In the genomic region with DNA sequence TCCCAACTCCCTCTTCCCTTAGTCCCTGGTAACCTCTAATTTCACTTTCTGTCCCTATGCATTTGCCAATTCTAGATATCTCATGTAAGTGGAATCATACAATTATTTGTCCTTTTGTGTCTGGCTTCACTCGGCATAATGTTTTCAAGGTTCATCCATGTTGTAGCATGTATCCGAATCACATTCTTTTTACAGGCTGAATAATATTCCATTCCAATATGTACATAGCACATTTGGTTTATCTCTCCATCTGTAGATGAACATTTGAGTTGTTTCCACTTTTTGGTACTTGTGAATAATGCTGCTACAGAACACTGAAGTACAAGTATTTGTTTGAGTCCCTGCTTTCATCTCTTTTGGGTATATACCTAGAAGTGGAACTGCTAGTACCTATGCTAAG, we compare ENCODE assay signal across 14 cellular contexts. TPM values are rescaled to one million over a fixed set of nuclear protein-coding genes. Genes with fewer than 3 reads are reported as not detected.
DNase-seq lines count a peak whose midpoint lies in the region; ATAC-seq, FAIRE-seq and TF ChIP-seq lines count a peak whose summit lies in the region.
"Had no signal": no experiment of that assay in that cellular context is flagged by ENCODE, and none has a peak within 500 bp of the region (broad histone marks: within the 10 kb centered on the region; RNA-seq: fewer than 3 reads in every experiment).

No MANE protein-coding gene starts in this region.

- no peak overlapping the region for H3K27ac ChIP-seq in CD4-positive, alpha-beta T cell (ENCODE audit: low read depth, low read length)
- H3K27ac ChIP-seq in HCT116 (ENCODE audit: low read depth, low read length) = no peak overlapping the region
- no peak overlapping the region for H3K27ac ChIP-seq in astrocyte (ENCODE audit: low read depth, low read length)
- H3K27ac ChIP-seq in RWPE1 = no peak overlapping the region

- H3K9me2 ChIP-seq in HCT116 (ENCODE audit: insufficient read depth) = no peaks in the 10 kb centered on the region

- peak overlapping the region; percentile 92 for H3K27ac Mint-ChIP-seq in CD4-positive, alpha-beta T cell
- H3K27ac Mint-ChIP-seq in astrocyte (ENCODE audit: unreplicated experiment) = no peak overlapping the region

- FAIRE-seq in astrocyte (lab: Jason Lieb, UNC) = no peak
- FAIRE-seq: H1, RCC 7860 had no signal

- RAD21 ChIA-PET in HCT116 (lab: Charles Lee; ENCODE audit: low non-redundant PET in 1 of 2, low total read pairs in 2 of 2, uncharacterized antibody in 2 of 2, unreplicated experiment in 2 of 2) = no interaction called here

- H3K27me3 Mint-ChIP-seq in CD4-positive, alpha-beta T cell = no peaks in the 10 kb centered on the region
- no peaks in the 10 kb centered on the region for H3K27me3 Mint-ChIP-seq in astrocyte (ENCODE audit: low read depth, unreplicated experiment)

- no peak overlapping the region for H3K9ac ChIP-seq in HCT116 (ENCODE audit: low read length)
- H3K9ac ChIP-seq in astrocyte (ENCODE audit: low read length) = no peak overlapping the region

- no peak for TF ChIP-seq CTCF in CD4-positive, alpha-beta T cell (IDR thresholded peaks at IDR 0.05)
- no peak for TF ChIP-seq CTCF in HCT116 (IDR thresholded peaks at IDR 0.05 in 2 of 3, conservative IDR thresholded peaks at IDR 0.05 in 1 of 3; ENCODE audit: borderline replicate concordance in 1 of 3, insufficient read depth in 1 of 3, low read depth in 2 of 3, low read length in 2 of 3)
- TF ChIP-seq CTCF in astrocyte (IDR thresholded peaks at IDR 0.05; ENCODE audit: insufficient read depth, low read depth, low read length) = no peak
- TF ChIP-seq CTCF in RWPE1 (conservative IDR thresholded peaks at IDR 0.05; ENCODE audit: low read depth) = no peak

- POLR2A ChIA-PET in CD4-positive, alpha-beta T cell (lab: Charles Lee) = interaction anchor here (1.5 kb wide), 1 partner anchor 9 kb away, joined by 8 read pairs; no protein-coding TSS in a partner anchor
- POLR2A ChIA-PET in HCT116 (lab: Charles Lee) (no interaction called here), RWPE1 (lab: Yijun Ruan, JAX; ENCODE audit: low non-redundant PET) (no interaction called here)

- H3K27me3 ChIP-seq in CD4-positive, alpha-beta T cell (ENCODE audit: control insufficient read depth, insufficient read depth, low read length) = no peaks in the 10 kb centered on the region
- H3K27me3 ChIP-seq in HCT116 (ENCODE audit: insufficient read depth, low read length) = no peaks in the 10 kb centered on the region
- no peaks in the 10 kb centered on the region for H3K27me3 ChIP-seq in astrocyte (ENCODE audit: insufficient read depth, low read length)
- no peaks in the 10 kb centered on the region for H3K27me3 ChIP-seq in neuron (ENCODE audit: insufficient read depth, low read length)

- H3K4me1 Mint-ChIP-seq in CD4-positive, alpha-beta T cell (ENCODE audit: low read depth) = peaks cover 52% of the 10 kb centered on the region
- H3K4me1 Mint-ChIP-seq in astrocyte (ENCODE audit: low read depth, unreplicated experiment) = peaks cover 10% of the 10 kb centered on the region

- peaks cover 21% of the 10 kb centered on the region for H3K36me3 Mint-ChIP-seq in CD4-positive, alpha-beta T cell (ENCODE audit: low read depth)
- peaks cover 2% of the 10 kb centered on the region for H3K36me3 Mint-ChIP-seq in astrocyte (ENCODE audit: low read depth, unreplicated experiment)

- BruUV-seq in HCT116 (replicated peaks; lab: Mats Ljungman, UMichigan) = no TSS peak

- peaks cover 30% of the 10 kb centered on the region for H3K79me2 ChIP-seq in HCT116 (ENCODE audit: insufficient read depth, low read length)
- H3K79me2 ChIP-seq in astrocyte (ENCODE audit: insufficient read depth, low read length) = peaks cover 30% of the 10 kb centered on the region

- H3K4me2 ChIP-seq in HCT116 (ENCODE audit: low read length) (peak overlapping the region; percentile 92; the same call in 1 of the 2 replicates), astrocyte (ENCODE audit: low read length) (no peak overlapping the region)

- intact Hi-C loops in CD4-positive, alpha-beta T cell (cut with DNase I, micrococcal nuclease) = loop anchor here in 1 of 2 experiments (5.0 to 10.0 kb wide), 4 partner anchors 869 to 1538 kb away; a partner anchor contains a TSS
- intact Hi-C loops in HCT116 (cut with micrococcal nuclease) = no loop called here

- no peak for DNase-seq in CD4-positive, alpha-beta T cell
- DNase-seq in HCT116 (ENCODE audit: low read depth, low spot score) (no peak), astrocyte (ENCODE audit: low read depth) (no peak), DMS 273 treated with DMSO at 0.1 percent for 48 hours (lab: John Stamatoyannopoulos, UW) (no peak), HK-2 (ENCODE audit: unreplicated experiment) (no peak), RWPE1 (ENCODE audit: low spot score) (no peak)
- DNase-seq: COR-L47; mucosa of descending colon; NCI-H2107; stimulated activated CD4-positive, alpha-beta T cell treated with anti-CD3 and anti-CD28 coated beads, Interleukin-12 subunit alpha, Interleukin-12 subunit beta, amount 100 ng/mL, for 4 hours had no signal

- no peaks in the 10 kb centered on the region for H3K9me3 Mint-ChIP-seq in CD4-positive, alpha-beta T cell
- H3K9me3 Mint-ChIP-seq in astrocyte (ENCODE audit: unreplicated experiment) = no peaks in the 10 kb centered on the region

- H3K4me1 ChIP-seq in HCT116 (ENCODE audit: control insufficient read depth in 1 of 2, insufficient read depth in 2 of 2, low read length in 2 of 2) (peaks cover 12 to 15% of the 10 kb centered on the region in 2 experiments), astrocyte (ENCODE audit: insufficient read depth, low read length) (peaks cover 17% of the 10 kb centered on the region), neuron (ENCODE audit: insufficient read depth, low read length) (peaks cover 13% of the 10 kb centered on the region)

- H3K9me3 ChIP-seq in CD4-positive, alpha-beta T cell (ENCODE audit: control insufficient read depth, low read length) = no peaks in the 10 kb centered on the region
- no peaks in the 10 kb centered on the region for H3K9me3 ChIP-seq in HCT116 (ENCODE audit: control insufficient read depth in 1 of 2, insufficient read depth in 1 of 2, low read depth in 1 of 2, low read length in 2 of 2)
- H3K9me3 ChIP-seq in astrocyte (ENCODE audit: insufficient read depth, low read depth, low read length) = no peaks in the 10 kb centered on the region
- H3K9me3 ChIP-seq in neuron (ENCODE audit: low read length) = no peaks in the 10 kb centered on the region
- H3K9me3 ChIP-seq: mucosa of descending colon had no signal

- H3K36me3 ChIP-seq in HCT116 (ENCODE audit: control insufficient read depth in 1 of 2, insufficient read depth in 2 of 2, low read length in 2 of 2) = no peaks in the 10 kb centered on the region
- H3K36me3 ChIP-seq in astrocyte (ENCODE audit: insufficient read depth, low read length) = no peaks in the 10 kb centered on the region
- peaks cover 4% of the 10 kb centered on the region for H3K36me3 ChIP-seq in neuron (ENCODE audit: insufficient read depth, low read length)

- CTCF ChIA-PET in CD4-positive, alpha-beta T cell (lab: Charles Lee) = no interaction called here
- CTCF ChIA-PET in HCT116 (lab: Charles Lee) (no interaction called here), RWPE1 (lab: Yijun Ruan, JAX) (no interaction called here)

- TF ChIP-seq POLR2A in HCT116 (IDR thresholded peaks at IDR 0.05; ENCODE audit: borderline replicate concordance, extremely low read depth, insufficient read depth, insufficient read length) = no peak

- no peak for ATAC-seq in CD4-positive, alpha-beta T cell (ENCODE audit: poor library complexity)
- no peak for ATAC-seq in HCT116
- ATAC-seq in HG02981 (IDR thresholded peaks at IDR 0.05; ENCODE audit: unreplicated experiment) = no peak

- H3K4me3 ChIP-seq in HCT116 (replicated peaks in 1 of 2; ENCODE audit: low read depth in 1 of 2, low read length in 2 of 2) = no peak overlapping the region
- H3K4me3 ChIP-seq in astrocyte (ENCODE audit: insufficient read depth, low read depth, low read length) = no peak overlapping the region
- H3K4me3 ChIP-seq in neuron (ENCODE audit: low read length) = peak overlapping the region; percentile 76

- H3K4me3 Mint-ChIP-seq in CD4-positive, alpha-beta T cell = peak overlapping the region; percentile 95
- peak overlapping the region; percentile 99 for H3K4me3 Mint-ChIP-seq in astrocyte (ENCODE audit: unreplicated experiment)

- H2AFZ ChIP-seq in HCT116 (ENCODE audit: low read depth, low read length, poor library complexity, severe bottlenecking) (peak overlapping the region; percentile 93), astrocyte (ENCODE audit: low read depth, low read length) (no peak overlapping the region), neuron (ENCODE audit: low read depth, low read length) (peak overlapping the region; percentile 95)

- TF ChIP-seq RAD21 in HCT116 (IDR thresholded peaks at IDR 0.05; ENCODE audit: low read depth) = no peak

- H4K20me1 ChIP-seq in HCT116 (ENCODE audit: insufficient read depth) (no peaks in the 10 kb centered on the region), astrocyte (ENCODE audit: insufficient read depth, low read length) (no peaks in the 10 kb centered on the region)

TF ChIP-seq in HCT116, 20 proteins besides CTCF, POLR2A, EP300 and RAD21:
- TF ChIP-seq SRF (IDR thresholded peaks at IDR 0.05; ENCODE audit: low read depth) (no peak), POLR2AphosphoS5 (IDR thresholded peaks at IDR 0.05; ENCODE audit: low read depth, low read length) (no peak), CEBPB (IDR thresholded peaks at IDR 0.05; ENCODE audit: low read depth) (no peak), JUND (IDR thresholded peaks at IDR 0.05) (no peak), FOSL1 (IDR thresholded peaks at IDR 0.05; ENCODE audit: low read depth) (no peak), EZH2phosphoT487 (IDR thresholded peaks at IDR 0.05; ENCODE audit: borderline replicate concordance) (no peak), SIN3A (IDR thresholded peaks at IDR 0.05; ENCODE audit: low read depth) (no peak), YY1 (IDR thresholded peaks at IDR 0.05; ENCODE audit: extremely low read depth, insufficient replicate concordance, low read depth, low read length) (no peak), ZFX (IDR thresholded peaks at IDR 0.05) (no peak), ZNF274 (IDR thresholded peaks at IDR 0.05; ENCODE audit: low read depth, low read length) (no peak)
- TF ChIP-seq, protein P1, sequence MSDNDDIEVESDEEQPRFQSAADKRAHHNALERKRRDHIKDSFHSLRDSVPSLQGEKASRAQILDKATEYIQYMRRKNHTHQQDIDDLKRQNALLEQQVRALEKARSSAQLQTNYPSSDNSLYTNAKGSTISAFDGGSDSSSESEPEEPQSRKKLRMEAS (IDR thresholded peaks at IDR 0.05) = no peak
- TF ChIP-seq, protein P2, sequence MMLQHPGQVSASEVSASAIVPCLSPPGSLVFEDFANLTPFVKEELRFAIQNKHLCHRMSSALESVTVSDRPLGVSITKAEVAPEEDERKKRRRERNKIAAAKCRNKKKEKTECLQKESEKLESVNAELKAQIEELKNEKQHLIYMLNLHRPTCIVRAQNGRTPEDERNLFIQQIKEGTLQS (IDR thresholded peaks at IDR 0.05) = no peak

RNA-seq across cellular contexts. Expression of a gene that starts 0.9 kb away (rescaled TPM):
- 10 to 100 TPM in 1 of 2 experiments, 1 to 10 TPM in 1; 8.2 to 10.0 TPM for total RNA-seq in CD4-positive, alpha-beta T cell
- total RNA-seq in HCT116 (2021; ENCODE audit: unreplicated experiment) = 40.0 TPM
- polyA plus RNA-seq in HCT116 (2012) = 8.2 and 12.8 TPM in 2 replicates
- 25.6 and 26.1 TPM in 2 replicates for total RNA-seq in astrocyte
